In genomic region chr2:190578158-190579057, GRCh38 we compare ENCODE assay signal across 9 cellular contexts. TPM values are rescaled to one million over a fixed set of nuclear protein-coding genes. Genes with fewer than 3 reads are reported as not detected.
DNase-seq lines count a peak whose midpoint lies in the region; ATAC-seq and TF ChIP-seq lines count a peak whose summit lies in the region.
"Had no signal": no experiment of that assay in that cellular context is flagged by ENCODE, and none has a peak within 500 bp of the region (broad histone marks: within the 10 kb centered on the region; RNA-seq: fewer than 3 reads in every experiment).

No MANE protein-coding gene starts in this region.

- H3K27ac Mint-ChIP-seq in activated naive CD8-positive, alpha-beta T cell = peak overlapping the region; percentile 70
- H3K27ac Mint-ChIP-seq in activated naive CD8-positive, alpha-beta T cell treated with anti-CD3 and anti-CD28 coated beads for 36 hours = no peak overlapping the region

- H3K27me3 Mint-ChIP-seq in activated naive CD8-positive, alpha-beta T cell = no peaks in the 10 kb centered on the region
- no peaks in the 10 kb centered on the region for H3K27me3 Mint-ChIP-seq in activated naive CD8-positive, alpha-beta T cell treated with anti-CD3 and anti-CD28 coated beads for 36 hours

- H4K20me1 ChIP-seq in MM.1S (ENCODE audit: insufficient read depth, low read length) = no peaks in the 10 kb centered on the region

- H3K4me3 Mint-ChIP-seq in activated naive CD8-positive, alpha-beta T cell = peak overlapping the region; percentile 38
- H3K4me3 Mint-ChIP-seq in activated naive CD8-positive, alpha-beta T cell treated with anti-CD3 and anti-CD28 coated beads for 36 hours = no peak overlapping the region

- H3K79me2 ChIP-seq in MM.1S (ENCODE audit: low read length) = no peaks in the 10 kb centered on the region

- CTCF ChIA-PET in RWPE1 (lab: Yijun Ruan, JAX) = no interaction called here

- H3K9ac ChIP-seq in MM.1S (ENCODE audit: low read length) = no peak overlapping the region

- no peaks in the 10 kb centered on the region for H3K9me2 ChIP-seq in MM.1S (replicated peaks; ENCODE audit: insufficient read depth, low read length)

- H3K4me1 ChIP-seq in MM.1S (ENCODE audit: low read length) = no peaks in the 10 kb centered on the region

- H3K27me3 ChIP-seq in MM.1S (replicated peaks; ENCODE audit: insufficient read depth, low read length) = no peaks in the 10 kb centered on the region
- H3K27me3 ChIP-seq: neutrophil had no signal

- no peak overlapping the region for H2AFZ ChIP-seq in MM.1S (ENCODE audit: low read length)

- H3K4me3 ChIP-seq in skin epidermis (no peak overlapping the region), MM.1S (ENCODE audit: low read length) (no peak overlapping the region)

- H3F3A ChIP-seq in MM.1S (ENCODE audit: insufficient read depth, low read length) = no peaks in the 10 kb centered on the region

- peak overlapping the region; percentile 96 for H3K27ac ChIP-seq in RWPE1
- peak overlapping the region in 19 of 21 experiments; percentile 16 to 79 (median 49) for H3K27ac ChIP-seq in skin epidermis
- no peak overlapping the region for H3K27ac ChIP-seq in MM.1S (ENCODE audit: low read length)
- H3K27ac ChIP-seq: neutrophil had no signal

- no peaks in the 10 kb centered on the region for H3K9me3 Mint-ChIP-seq in activated naive CD8-positive, alpha-beta T cell (ENCODE audit: low read depth)
- peaks cover 1% of the 10 kb centered on the region for H3K9me3 Mint-ChIP-seq in activated naive CD8-positive, alpha-beta T cell treated with anti-CD3 and anti-CD28 coated beads for 36 hours

- H3K4me2 ChIP-seq in MM.1S (ENCODE audit: low read depth, low read length) = no peak overlapping the region

- no peaks in the 10 kb centered on the region for H3K9me3 ChIP-seq in MM.1S (replicated peaks; ENCODE audit: insufficient read depth, low read length)
- H3K9me3 ChIP-seq: neutrophil had no signal

- H3K4me1 Mint-ChIP-seq in activated naive CD8-positive, alpha-beta T cell (ENCODE audit: low read depth) = peaks cover 42% of the 10 kb centered on the region
- H3K4me1 Mint-ChIP-seq in activated naive CD8-positive, alpha-beta T cell treated with anti-CD3 and anti-CD28 coated beads for 36 hours = peaks cover 19% of the 10 kb centered on the region

- POLR2A ChIA-PET in RWPE1 (lab: Yijun Ruan, JAX; ENCODE audit: low non-redundant PET) = no interaction called here

- ATAC-seq in HG03045 (IDR thresholded peaks at IDR 0.05; ENCODE audit: unreplicated experiment) (no peak), GM21786 (IDR thresholded peaks at IDR 0.05; ENCODE audit: unreplicated experiment) (no peak)

- no peak for TF ChIP-seq CTCF in RWPE1 (conservative IDR thresholded peaks at IDR 0.05; ENCODE audit: low read depth)
- TF ChIP-seq CTCF in MM.1S (IDR thresholded peaks at IDR 0.05; ENCODE audit: low read length) = no peak

- no peak for DNase-seq in activated naive CD8-positive, alpha-beta T cell treated with anti-CD3 and anti-CD28 coated beads for 36 hours
- DNase-seq in RWPE1 (ENCODE audit: low spot score) = peak; percentile 85
- peak; percentile 60 for DNase-seq in foreskin melanocyte
- DNase-seq in MM.1S = no peak

- no peaks in the 10 kb centered on the region for H3K36me3 ChIP-seq in MM.1S (replicated peaks; ENCODE audit: insufficient read depth, low read length)
- H3K36me3 ChIP-seq: neutrophil had no signal

- H3K36me3 Mint-ChIP-seq in activated naive CD8-positive, alpha-beta T cell = no peaks in the 10 kb centered on the region
- H3K36me3 Mint-ChIP-seq in activated naive CD8-positive, alpha-beta T cell treated with anti-CD3 and anti-CD28 coated beads for 36 hours = no peaks in the 10 kb centered on the region

RNA-seq across cellular contexts. Expression of gene NEMP2, which starts 43.9 kb away (rescaled TPM):
- total RNA-seq in activated naive CD8-positive, alpha-beta T cell treated with anti-CD3 and anti-CD28 coated beads for 36 hours = 10 to 100 TPM; 14.5 to 15.7 TPM

Comparison
In these comparisons a context has a peak if more than half of its experiments do, and no peak if none do; other contexts are left out.
1. DNase-seq: peak in RWPE1 (single experiment) and foreskin melanocyte (single experiment); none in activated naive CD8-positive, alpha-beta T cell treated with anti-CD3 and anti-CD28 coated beads for 36 hours (single experiment) and MM.1S (single experiment).